Comparison of ENCODE assay signal across 17 cellular contexts in genomic region chr4:112649055-112649408, GRCh38.
"Had no signal": no experiment of that assay in that cellular context is flagged by ENCODE, and none has a peak within 500 bp of the region (broad histone marks: within the 10 kb centered on the region; RNA-seq: fewer than 3 reads in every experiment).

No MANE protein-coding gene starts in this region.

- H3K9ac ChIP-seq: parathyroid adenoma had no signal

- H2AFZ ChIP-seq: parathyroid adenoma had no signal

- H3K9me3 ChIP-seq: neutrophil, right lobe of liver, tibial nerve had no signal

- H3K27me3 ChIP-seq: dorsolateral prefrontal cortex, neutrophil, right lobe of liver, tibial nerve had no signal

- H3K4me1 Mint-ChIP-seq: activated naive CD4-positive, alpha-beta T cell treated with anti-CD3 and anti-CD28 coated beads, Interleukin-2, amount 50 U/mL, for 24 hours; brain had no signal

- H3K4me1 ChIP-seq: parathyroid adenoma, right lobe of liver, tibial nerve had no signal

- H3K4me3 ChIP-seq: dorsolateral prefrontal cortex, right lobe of liver, tibial nerve had no signal

- H3K27ac ChIP-seq: dorsolateral prefrontal cortex, neutrophil, parathyroid adenoma, right lobe of liver, tibial nerve, WERI-Rb-1 had no signal

- DNase-seq: activated CD4-positive, alpha-beta T cell treated with anti-CD3 and anti-CD28 coated beads, Interleukin-2, amount 50 U/mL, for 4 hours; activated gamma-delta T cell; activated T-cell treated with anti-CD3 and anti-CD28 coated beads, Interleukin-2, amount 50 U/mL, for 72 hours; central memory CD4-positive, alpha-beta T cell; dorsolateral prefrontal cortex; naive thymus-derived CD8-positive, alpha-beta T cell; right lobe of liver; small intestine; stimulated activated CD4-positive, alpha-beta T cell treated with anti-CD3 and anti-CD28 coated beads, Interleukin-15, amount 100 ng/mL, for 24 hours; stimulated activated CD4-positive, alpha-beta T cell treated with anti-CD3 and anti-CD28 coated beads, Interleukin-2, amount 100 ng/mL, for 48 hours; WERI-Rb-1 had no signal

- H3K27me3 Mint-ChIP-seq: activated naive CD4-positive, alpha-beta T cell treated with anti-CD3 and anti-CD28 coated beads, Interleukin-2, amount 50 U/mL, for 24 hours; brain; naive thymus-derived CD8-positive, alpha-beta T cell; stimulated activated naive CD8-positive, alpha-beta T cell treated with anti-CD3 and anti-CD28 coated beads, Interleukin-15, Interleukin-2, amounts not matched to agents 100 ng/mL and 50 ng/mL, for 24 hours had no signal

- H3K9me3 Mint-ChIP-seq: activated naive CD4-positive, alpha-beta T cell treated with anti-CD3 and anti-CD28 coated beads, Interleukin-2, amount 50 U/mL, for 24 hours; activated T-cell treated with anti-CD3 and anti-CD28 coated beads, Interleukin-2, amount 50 U/mL, for 72 hours; brain; naive thymus-derived CD8-positive, alpha-beta T cell; stimulated activated naive CD8-positive, alpha-beta T cell treated with anti-CD3 and anti-CD28 coated beads, Interleukin-15, Interleukin-2, amounts not matched to agents 100 ng/mL and 50 ng/mL, for 24 hours had no signal

- H3K27ac Mint-ChIP-seq: activated naive CD4-positive, alpha-beta T cell treated with anti-CD3 and anti-CD28 coated beads, Interleukin-2, amount 50 U/mL, for 24 hours; brain; naive thymus-derived CD8-positive, alpha-beta T cell; stimulated activated naive CD8-positive, alpha-beta T cell treated with anti-CD3 and anti-CD28 coated beads, Interleukin-15, Interleukin-2, amounts not matched to agents 100 ng/mL and 50 ng/mL, for 24 hours had no signal

- H3K4me3 Mint-ChIP-seq: activated naive CD4-positive, alpha-beta T cell treated with anti-CD3 and anti-CD28 coated beads, Interleukin-2, amount 50 U/mL, for 24 hours; activated T-cell treated with anti-CD3 and anti-CD28 coated beads, Interleukin-2, amount 50 U/mL, for 72 hours; brain; naive thymus-derived CD8-positive, alpha-beta T cell; stimulated activated naive CD8-positive, alpha-beta T cell treated with anti-CD3 and anti-CD28 coated beads, Interleukin-15, Interleukin-2, amounts not matched to agents 100 ng/mL and 50 ng/mL, for 24 hours had no signal

- ATAC-seq: activated T-cell treated with anti-CD3 and anti-CD28 coated beads, Interleukin-2, amount 50 U/mL, for 72 hours; naive thymus-derived CD8-positive, alpha-beta T cell; right lobe of liver had no signal

- H3K79me2 ChIP-seq: parathyroid adenoma had no signal
